In the genomic region with DNA sequence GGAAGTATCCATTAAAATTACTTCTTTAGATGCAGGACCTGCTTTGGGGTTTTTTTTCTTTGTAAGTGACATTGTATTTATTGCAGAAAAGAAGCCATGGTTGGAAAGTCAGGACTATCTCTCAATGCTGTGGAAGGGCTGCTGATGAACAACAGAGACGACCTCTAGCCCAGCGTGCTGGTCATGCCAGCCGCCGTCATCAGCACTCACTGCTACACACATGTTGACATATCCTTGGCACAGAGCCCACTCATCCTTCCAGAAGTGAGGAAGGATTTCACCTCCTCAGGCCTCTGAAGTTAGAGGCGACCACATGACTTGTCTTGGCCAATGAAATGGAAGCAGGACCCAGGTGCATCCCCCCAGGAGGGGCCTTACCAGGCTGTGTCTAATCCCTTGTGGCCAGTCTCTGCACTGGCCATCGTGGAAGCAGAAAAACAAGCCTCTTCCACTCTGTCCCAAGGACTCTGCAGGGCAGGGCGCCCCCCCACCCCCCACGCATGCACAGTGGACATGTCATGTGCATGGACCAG, we compare ENCODE assay signal across 20 cellular contexts.
DNase-seq lines count a peak whose midpoint lies in the region; ATAC-seq and TF ChIP-seq lines count a peak whose summit lies in the region.
"Had no signal": no experiment of that assay in that cellular context is flagged by ENCODE, and none has a peak within 500 bp of the region (broad histone marks: within the 10 kb centered on the region; RNA-seq: fewer than 3 reads in every experiment).

No MANE protein-coding gene starts in this region.

- no peak for DNase-seq in left cardiac atrium
- DNase-seq in right atrium auricular region (ENCODE audit: low spot score) = no peak
- DNase-seq in RWPE2 (ENCODE audit: low spot score) = no peak
- peak; percentile 40 for DNase-seq in left ventricle myocardium superior
- no peak for DNase-seq in NCI-H345 treated with DMSO at 0.1 percent for 48 hours (lab: John Stamatoyannopoulos, UW; ENCODE audit: unreplicated experiment)
- DNase-seq: CD8-positive, alpha-beta memory T cell; DMS 273 treated with DMSO at 0.1 percent for 48 hours; DMS79 treated with DMSO at 0.1 percent for 48 hours; GF-D8; KG1; MM.1S; NCI-H2029; NCI-H446 treated with DMSO at 0.1 percent for 48 hours; NCI-H526 treated with DMSO at 0.1 percent for 48 hours; NK-92 treated with Interleukin-12 subunit alpha and Interleukin-12 subunit beta, amount 100 ng/mL, for 24 hours; PC-3; SHP77 had no signal

- H3K27me3 ChIP-seq in right atrium auricular region (no peaks in the 10 kb centered on the region), RWPE2 (ENCODE audit: insufficient read depth, poor library complexity, severe bottlenecking) (no peaks in the 10 kb centered on the region)

- no peak for TF ChIP-seq CTCF in right atrium auricular region (IDR thresholded peaks at IDR 0.05)
- no peak for TF ChIP-seq CTCF in RWPE2 (IDR thresholded peaks at IDR 0.05; ENCODE audit: poor library complexity, severe bottlenecking)

- ATAC-seq in left cardiac atrium (peak; percentile 47 to 53), RWPE2 (ENCODE audit: low read depth) (peak; percentile 2; the same call in 1 of the 3 replicates), left ventricle myocardium superior (peak; percentile 76), HG03378 (IDR thresholded peaks at IDR 0.05; ENCODE audit: unreplicated experiment) (no peak), GM18870 (IDR thresholded peaks at IDR 0.05; ENCODE audit: unreplicated experiment) (no peak)
- ATAC-seq: HCT116, PC-3 had no signal

- H3K9me3 ChIP-seq in right atrium auricular region (no peaks in the 10 kb centered on the region), RWPE2 (ENCODE audit: severe bottlenecking) (no peaks in the 10 kb centered on the region)

- no peaks in the 10 kb centered on the region for H3K4me1 ChIP-seq in right atrium auricular region
- no peaks in the 10 kb centered on the region for H3K4me1 ChIP-seq in RWPE2 (ENCODE audit: insufficient read depth, poor library complexity, severe bottlenecking)

- H3K27ac ChIP-seq in right atrium auricular region (no peak overlapping the region), RWPE2 (ENCODE audit: poor library complexity, severe bottlenecking) (no peak overlapping the region)

- intact Hi-C loops in left cardiac atrium (cut with DNase I) (no loop called here), left ventricle myocardium superior (cut with micrococcal nuclease) (no loop called here)

- H3K4me3 ChIP-seq in right atrium auricular region (no peak overlapping the region), RWPE2 (ENCODE audit: severe bottlenecking) (no peak overlapping the region)

- H3K36me3 ChIP-seq in right atrium auricular region (no peaks in the 10 kb centered on the region), RWPE2 (ENCODE audit: low read depth) (no peaks in the 10 kb centered on the region)

Comparison
In these comparisons a context has a peak if more than half of its experiments do, and no peak if none do; other contexts are left out.
1. ATAC-seq: peak in left cardiac atrium (2 of 2), RWPE2 (single experiment) and left ventricle myocardium superior (single experiment); none in HG03378 (single experiment) and GM18870 (single experiment).